32 cellular contexts compared by ENCODE assay signal in the genomic region with DNA sequence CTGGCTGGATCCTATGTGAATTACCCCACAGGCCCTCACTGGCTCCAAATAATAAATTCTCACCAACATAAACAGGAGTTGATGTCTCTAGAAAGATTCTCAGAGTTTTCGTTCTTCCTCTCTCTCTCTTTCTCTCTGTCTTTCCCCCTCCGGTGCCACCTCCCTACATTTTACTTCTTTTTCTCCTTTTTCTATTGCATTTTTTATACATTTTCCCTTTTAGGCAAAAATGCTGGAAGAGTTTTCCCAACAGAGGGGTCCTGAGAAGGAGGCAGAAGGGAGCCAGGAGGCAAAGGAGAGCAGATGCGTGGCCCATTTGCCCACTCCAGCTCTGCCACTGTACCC. TPM values are rescaled to one million over a fixed set of nuclear protein-coding genes. Genes with fewer than 3 reads are reported as not detected.
DNase-seq lines count a peak whose midpoint lies in the region; ATAC-seq, FAIRE-seq and TF ChIP-seq lines count a peak whose summit lies in the region.
"Had no signal": no experiment of that assay in that cellular context is flagged by ENCODE, and none has a peak within 500 bp of the region (broad histone marks: within the 10 kb centered on the region; RNA-seq: fewer than 3 reads in every experiment).

No MANE protein-coding gene starts in this region.

- intact Hi-C loops in A673 (cut with micrococcal nuclease; ENCODE audit: unreplicated experiment) (no loop called here), OCI-LY7 (cut with micrococcal nuclease; ENCODE audit: unreplicated experiment) (no loop called here), gastrocnemius medialis (cut with DNase I; ENCODE audit: low total_unique reads) (no loop called here), esophagus muscularis mucosa (cut with DNase I) (no loop called here)

- no peak for ATAC-seq in gastrocnemius medialis
- ATAC-seq: foreskin keratinocyte, HepG2, left lung, natural killer cell had no signal

- TF ChIP-seq CTCF in A673 (conservative IDR thresholded peaks at IDR 0.05; ENCODE audit: low read depth, low read length) (no peak), OCI-LY7 (conservative IDR thresholded peaks at IDR 0.05; ENCODE audit: low read length) (no peak), H1 (IDR thresholded peaks at IDR 0.05; ENCODE audit: control extremely low read depth in 1 of 3, insufficient read depth in 1 of 3, low read depth in 1 of 3, low read length in 3 of 3) (no peak), gastrocnemius medialis (IDR thresholded peaks at IDR 0.05 in 4 of 5, conservative IDR thresholded peaks at IDR 0.05 in 1 of 5) (no peak), esophagus muscularis mucosa (IDR thresholded peaks at IDR 0.05) (no peak)

- H3K27me3 ChIP-seq in A673 (replicated peaks; ENCODE audit: insufficient read depth, low read depth, low read length, poor library complexity) (no peaks in the 10 kb centered on the region), H1 (replicated peaks in 1 of 4; ENCODE audit: control insufficient read depth in 3 of 4, extremely low read depth in 1 of 4, insufficient read depth in 3 of 4, low read length in 3 of 4) (peaks cover 95 to 100% (median 99%) of the 10 kb centered on the region in 4 experiments), gastrocnemius medialis (no peaks in the 10 kb centered on the region), esophagus muscularis mucosa (peaks cover 0 to 100% (median 69%) of the 10 kb centered on the region in 4 donors), MG63 (no peaks in the 10 kb centered on the region)
- H3K27me3 ChIP-seq: foreskin keratinocyte, ovary had no signal

- no peak overlapping the region for H2BK20ac ChIP-seq in H1 (ENCODE audit: low read length)

- H3K4me3 ChIP-seq in A673 (ENCODE audit: low read depth, low read length, poor library complexity, severe bottlenecking), result no peak overlapping the region
- H3K4me3 ChIP-seq in OCI-LY7 (ENCODE audit: low read depth, low read length, poor library complexity, severe bottlenecking), result no peak overlapping the region
- H3K4me3 ChIP-seq in H1 (ENCODE audit: extremely low read depth in 1 of 4, insufficient read depth in 2 of 4, low read depth in 3 of 4, low read length in 4 of 4), result no peak overlapping the region
- H3K4me3 ChIP-seq in gastrocnemius medialis, result peak overlapping the region; percentile 59 to 66 (median 62)
- no peak overlapping the region for H3K4me3 ChIP-seq in esophagus muscularis mucosa
- no peak overlapping the region for H3K4me3 ChIP-seq in MG63
- H3K4me3 ChIP-seq: BLaER1, left lung, ovary, right atrium auricular region, upper lobe of left lung had no signal

- H3K23me2 ChIP-seq in H1 (ENCODE audit: low read depth, low read length), result no peaks in the 10 kb centered on the region

- H3K9me3 ChIP-seq in A673 (ENCODE audit: low read depth, low read length, poor library complexity, severe bottlenecking), result no peaks in the 10 kb centered on the region
- no peaks in the 10 kb centered on the region for H3K9me3 ChIP-seq in OCI-LY7 (ENCODE audit: low read length)
- H3K9me3 ChIP-seq in H1 (ENCODE audit: insufficient read depth in 2 of 2, low read depth in 1 of 2, low read length in 1 of 2), result no peaks in the 10 kb centered on the region
- no peaks in the 10 kb centered on the region for H3K9me3 ChIP-seq in gastrocnemius medialis
- H3K9me3 ChIP-seq in esophagus muscularis mucosa, result no peaks in the 10 kb centered on the region
- no peaks in the 10 kb centered on the region for H3K9me3 ChIP-seq in MG63
- H3K9me3 ChIP-seq: left lung, ovary had no signal

- H3K4me1 ChIP-seq in A673 (ENCODE audit: insufficient read depth, low read length, poor library complexity, severe bottlenecking) (peaks cover 61% of the 10 kb centered on the region), OCI-LY7 (ENCODE audit: insufficient read depth, low read length, poor library complexity, severe bottlenecking) (peaks cover 49% of the 10 kb centered on the region), H1 (replicated peaks in 1 of 4; ENCODE audit: control insufficient read depth in 3 of 4, insufficient read depth in 4 of 4, low read length in 3 of 4) (peaks cover 0 to 5% (median 2%) of the 10 kb centered on the region in 4 experiments; a peak in 3 of 7 replicates), gastrocnemius medialis (peaks cover 54 to 65% of the 10 kb centered on the region in 2 donors), esophagus muscularis mucosa (peaks cover 5 to 22% (median 15%) of the 10 kb centered on the region in 4 donors)
- H3K4me1 ChIP-seq: BLaER1 had no signal

- H3K9ac ChIP-seq in H1 (replicated peaks in 1 of 4; ENCODE audit: extremely low read depth in 1 of 4, low read depth in 3 of 4, low read length in 3 of 4), result no peak overlapping the region
- H3K9ac ChIP-seq: BLaER1 had no signal

- no peaks in the 10 kb centered on the region for H3K79me2 ChIP-seq in OCI-LY7 (ENCODE audit: insufficient read depth, low read depth, low read length)
- no peaks in the 10 kb centered on the region for H3K79me2 ChIP-seq in H1 (ENCODE audit: control insufficient read depth in 1 of 2, insufficient read depth in 2 of 2, low read length in 2 of 2)

- DNase-seq in A673 (ENCODE audit: low spot score), result no peak
- DNase-seq in OCI-LY7 (ENCODE audit: low spot score), result no peak
- DNase-seq in H1 (ENCODE audit: low read depth in 1 of 2, low spot score in 2 of 2), result no peak
- no peak for DNase-seq in gastrocnemius medialis
- DNase-seq in esophagus muscularis mucosa (ENCODE audit: extremely low spot score), result no peak
- DNase-seq in MG63, result no peak
- no peak for DNase-seq in stimulated activated CD4-positive, alpha-beta T cell treated with anti-CD3 and anti-CD28 coated beads, Interleukin-15, amount 100 ng/mL, for 24 hours
- DNase-seq in NCI-H128 (lab: John Stamatoyannopoulos, UW; ENCODE audit: unreplicated experiment), result no peak
- DNase-seq: activated CD4-positive, alpha-beta memory T cell treated with anti-CD3 and anti-CD28 coated beads for 36 hours; activated CD4-positive, CD25-positive, alpha-beta regulatory T cell; activated CD8-positive, alpha-beta memory T cell treated with anti-CD3 and anti-CD28 coated beads, Interleukin-2, amount 50 U/mL, for 48 hours; activated effector memory CD4-positive, alpha-beta T cell treated with Interleukin-2 at 50 U/mL for 16 hours; brain microvascular endothelial cell; COR-L47; DMS79 treated with DMSO at 0.1 percent for 48 hours; effector CD8-positive, alpha-beta T cell; erythroblast; foreskin keratinocyte; H9; immature natural killer cell; left lung; midbrain; natural killer cell; NCI-H1105; NCI-H2029; NCI-H526 treated with DMSO at 0.1 percent for 48 hours; T1000 had no signal

- no peaks in the 10 kb centered on the region for H3K9me2 ChIP-seq in OCI-LY7 (ENCODE audit: insufficient read depth, low read length)

- 52% methylated on average over 3 of the region's 3 CpGs; no CpG with 5 or more reads in 1 of the 2 experiments for WGBS in H1 (ENCODE audit: extremely low coverage in 1 of 2, insufficient coverage in 1 of 2, insufficient read length in 1 of 2, insufficient replicate concordance in 2 of 2, low coverage in 1 of 2, low lambda C conversion rate in 2 of 2, missing lambda C conversion rate in 1 of 2), 2 experiments
- WGBS in esophagus muscularis mucosa, result 51% methylated on average over 3 of the region's 3 CpGs

- no peaks in the 10 kb centered on the region for H3K79me1 ChIP-seq in H1 (ENCODE audit: low read depth, low read length)

- peaks cover 13% of the 10 kb centered on the region for H3K36me3 ChIP-seq in A673 (ENCODE audit: insufficient read depth, low read length, poor library complexity, severe bottlenecking)
- no peaks in the 10 kb centered on the region for H3K36me3 ChIP-seq in OCI-LY7 (ENCODE audit: insufficient read depth, low read length)
- H3K36me3 ChIP-seq in H1 (ENCODE audit: control insufficient read depth in 2 of 4, insufficient read depth in 4 of 4, low read length in 3 of 4), result peaks cover 0 to 2% (median 0%) of the 10 kb centered on the region in 4 experiments; a peak in 1 of 8 replicates
- H3K36me3 ChIP-seq in gastrocnemius medialis, result no peaks in the 10 kb centered on the region
- no peaks in the 10 kb centered on the region for H3K36me3 ChIP-seq in esophagus muscularis mucosa
- peaks cover 36% of the 10 kb centered on the region for H3K36me3 ChIP-seq in MG63
- H3K36me3 ChIP-seq: BLaER1, brain microvascular endothelial cell, left lung, ovary, right atrium auricular region, upper lobe of left lung had no signal

- CTCF ChIA-PET in A673 (lab: Charles Lee) (interaction anchor here (1.2 kb wide), 1 partner anchor 174 kb away, joined by 3 read pairs; no protein-coding TSS in a partner anchor), OCI-LY7 (lab: Charles Lee; ENCODE audit: unreplicated experiment) (interaction anchor here (1.0 kb wide), 1 partner anchor 10 kb away, joined by 4 read pairs; no protein-coding TSS in a partner anchor), H1 (lab: Charles Lee; ENCODE audit: partially characterized antibody) (interaction anchor here (0.8 to 20.0 kb wide), 9 partner anchors 21 to 281 kb away, joined by 3 to 339 read pairs (median 4); partner anchors contain the start of genes HOXC8, HOXC9 and SMUG1)

- no peak overlapping the region for H4K5ac ChIP-seq in H1 (ENCODE audit: insufficient read length, low read depth, low read length)

- H4K91ac ChIP-seq in H1 (replicated peaks; ENCODE audit: insufficient read length, low read length), result no peak overlapping the region

- TF ChIP-seq EP300 in H1 (IDR thresholded peaks at IDR 0.05; ENCODE audit: borderline replicate concordance in 1 of 2, low read depth in 2 of 2, low read length in 2 of 2), result no peak
- TF ChIP-seq EP300 in esophagus muscularis mucosa (IDR thresholded peaks at IDR 0.05), result no peak

- H3K18ac ChIP-seq in H1 (ENCODE audit: extremely low read depth, low read length), result no peak overlapping the region

- H4K8ac ChIP-seq in H1 (ENCODE audit: extremely low read depth, insufficient read depth, low read length), result no peak overlapping the region

- H2AK5ac ChIP-seq in H1 (ENCODE audit: low read depth, low read length), result no peak overlapping the region

- peak overlapping the region; percentile 51 for H2AFZ ChIP-seq in OCI-LY7 (ENCODE audit: low read length)
- H2AFZ ChIP-seq in H1 (ENCODE audit: low read length), result no peak overlapping the region

- no peak for TF ChIP-seq RAD21 in H1 (IDR thresholded peaks at IDR 0.05 in 1 of 2, conservative IDR thresholded peaks at IDR 0.05 in 1 of 2; ENCODE audit: low read depth in 2 of 2, low read length in 2 of 2)

- H3K4ac ChIP-seq in H1 (replicated peaks; ENCODE audit: insufficient read length, low read depth, low read length), result no peak overlapping the region

- H3K27ac ChIP-seq in A673 (ENCODE audit: low read depth, low read length, poor library complexity, severe bottlenecking), result peak overlapping the region; percentile 64
- H3K27ac ChIP-seq in OCI-LY7 (ENCODE audit: low read depth, low read length, poor library complexity, severe bottlenecking), result no peak overlapping the region
- H3K27ac ChIP-seq in H1 (ENCODE audit: low read depth, low read length), result no peak overlapping the region
- peak overlapping the region; percentile 94 to 100 (median 98) for H3K27ac ChIP-seq in gastrocnemius medialis
- H3K27ac ChIP-seq in esophagus muscularis mucosa (replicated peaks in 1 of 4), result no peak overlapping the region
- H3K27ac ChIP-seq: BLaER1, brain microvascular endothelial cell, foreskin keratinocyte, left lung, right atrium auricular region, upper lobe of left lung had no signal

- in situ Hi-C loops in gastrocnemius medialis (cut with MboI; ENCODE audit: low sequenced_read_pairs in 4 of 4), result loop anchor here in 2 of 4 donors (5.0 to 10.0 kb wide), 2 partner anchors 167 to 170 kb away; no protein-coding TSS in a partner anchor

- H2BK120ac ChIP-seq in H1 (replicated peaks; ENCODE audit: low read depth, low read length), result no peak overlapping the region

- FAIRE-seq in H1 (lab: Jason Lieb, UNC), result no peak
- FAIRE-seq: HepG2 had no signal

- TF ChIP-seq POLR2A in H1 (IDR thresholded peaks at IDR 0.05; ENCODE audit: control extremely low read depth in 1 of 2, low read depth in 2 of 2, low read length in 2 of 2), result no peak
- no peak for TF ChIP-seq POLR2A in gastrocnemius medialis (IDR thresholded peaks at IDR 0.05)
- no peak for TF ChIP-seq POLR2A in esophagus muscularis mucosa (IDR thresholded peaks at IDR 0.05; ENCODE audit: low read depth)

- H3K4me2 ChIP-seq in OCI-LY7 (ENCODE audit: low read length), result peak overlapping the region; percentile 27; the same call in 1 of the 2 replicates
- H3K4me2 ChIP-seq in H1 (ENCODE audit: insufficient read depth in 1 of 2, low read depth in 2 of 2, low read length in 2 of 2), result no peak overlapping the region
- H3K4me2 ChIP-seq: BLaER1 had no signal

- BruUV-seq in A673 (replicated peaks; lab: Mats Ljungman, UMichigan) (no TSS peak), OCI-LY7 (replicated peaks; lab: Mats Ljungman, UMichigan) (no TSS peak)

- H3K23ac ChIP-seq in H1 (ENCODE audit: insufficient read length), result no peak overlapping the region

- H3K56ac ChIP-seq in H1 (replicated peaks; ENCODE audit: insufficient read length, low read depth, low read length), result no peak overlapping the region

- H4K20me1 ChIP-seq in OCI-LY7 (ENCODE audit: insufficient read depth, low read length) (no peaks in the 10 kb centered on the region), H1 (replicated peaks in 1 of 2; ENCODE audit: control insufficient read depth in 1 of 2, insufficient read depth in 2 of 2, low read length in 2 of 2) (peaks cover 18 to 24% of the 10 kb centered on the region in 2 experiments)

- H3K14ac ChIP-seq in H1 (ENCODE audit: insufficient read length), result no peak overlapping the region

- H2BK15ac ChIP-seq in H1 (ENCODE audit: low read length), result 0 out of 2 replicates have a peak overlapping the region, but pooled peaks have one; percentile 36

- no peak overlapping the region for H2BK12ac ChIP-seq in H1 (ENCODE audit: low read depth, low read length)

- H2BK5ac ChIP-seq in H1 (ENCODE audit: low read depth, low read length), result no peak overlapping the region

- POLR2A ChIA-PET in A673 (lab: Charles Lee; ENCODE audit: low non-redundant PET) (no interaction called here), OCI-LY7 (lab: Charles Lee) (interaction anchor here (0.6 to 1.8 kb wide), 5 partner anchors 10 to 1372 kb away, joined by 3 to 6 read pairs (median 4); no protein-coding TSS in a partner anchor), H1 (lab: Charles Lee; ENCODE audit: partially characterized antibody) (interaction anchor here (0.6 kb wide), 1 partner anchor 22 kb away, joined by 3 read pairs; no protein-coding TSS in a partner anchor)

RNA-seq across cellular contexts. Expression of gene HOXC6, which starts 0.8 kb away (rescaled TPM):
- total RNA-seq in A673 (2021) (20.8 and 22.3 TPM in 2 replicates), OCI-LY7 (2022) (2.7 and 3.7 TPM in 2 replicates), gastrocnemius medialis (1 to 10 TPM; 1.0 to 4.7 (median 3.8) TPM), esophagus muscularis mucosa (under 1 TPM in 3 of 4 donors, not detected in 1; 0.23 to 0.42 (median 0.32) TPM)
- total RNA-seq in OCI-LY7 (2014; rRNA removed; shearing (Covaris generic)), result 0.92 and 1.6 TPM in 2 replicates
- total RNA-seq in H1 (2021; fragmentation: NEBNext Ultra II Directional; extraction: Animal tissue kit (Norgen Biotek cat#: 25700)), result not detected in 2 replicates
- polyA plus RNA-seq in H1 (2011; rRNA removed), result not detected in 2 replicates
- polyA plus RNA-seq in H1 (2011; cell fraction: cytosol; rRNA removed), result not detected
- not detected for polyA plus RNA-seq in H1 (2011; cell fraction: nucleus; rRNA removed)
- not detected in 4 replicates for polyA plus RNA-seq in H1 (2012, experiment 1 of 2)
- not detected for polyA plus RNA-seq in H1 (2012, experiment 2 of 2)
- not detected for polyA plus RNA-seq in H1 (2013, experiment 1 of 2)
- not detected for polyA plus RNA-seq in H1 (2013, experiment 2 of 2)
- polyA minus RNA-seq in H1 (2011; rRNA and poly(A)+ RNA removed), result not detected in 2 replicates
- not detected for polyA minus RNA-seq in H1 (2011; cell fraction: cytosol; rRNA and poly(A)+ RNA removed)
- not detected for polyA minus RNA-seq in H1 (2011; cell fraction: nucleus; rRNA and poly(A)+ RNA removed)
- total RNA-seq in MG63 (2014; rRNA removed; shearing (Covaris generic); ENCODE audit: low replicate concordance), result 4.9 and 5.3 TPM in 2 replicates
- total RNA-seq: activated CD4-positive, alpha-beta memory T cell treated with anti-CD3 and anti-CD28 coated beads for 36 hours; H9; HepG2; natural killer cell; right atrium auricular region had no signal
- polyA plus RNA-seq: HepG2, immature natural killer cell had no signal

RNA-seq across cellular contexts. Expression of gene HOXC5, which starts 5.4 kb away (rescaled TPM):
- 1.6 and 1.9 TPM in 2 replicates for total RNA-seq in A673 (2021)
- not detected in 2 replicates for total RNA-seq in OCI-LY7 (2014; rRNA removed; shearing (Covaris generic))
- total RNA-seq in OCI-LY7 (2022), result not detected in 2 replicates
- not detected in 2 replicates for total RNA-seq in H1 (2021; fragmentation: NEBNext Ultra II Directional; extraction: Animal tissue kit (Norgen Biotek cat#: 25700))
- polyA plus RNA-seq in H1 (2011; rRNA removed), result not detected in 2 replicates
- polyA plus RNA-seq in H1 (2011; cell fraction: cytosol; rRNA removed), result not detected
- not detected for polyA plus RNA-seq in H1 (2011; cell fraction: nucleus; rRNA removed)
- not detected in 4 replicates for polyA plus RNA-seq in H1 (2012, experiment 1 of 2)
- polyA plus RNA-seq in H1 (2012, experiment 2 of 2), result not detected
- polyA plus RNA-seq in H1 (2013, experiment 1 of 2), result not detected
- polyA plus RNA-seq in H1 (2013, experiment 2 of 2), result not detected
- polyA minus RNA-seq in H1 (2011; rRNA and poly(A)+ RNA removed), result not detected in 2 replicates
- polyA minus RNA-seq in H1 (2011; cell fraction: cytosol; rRNA and poly(A)+ RNA removed), result not detected
- polyA minus RNA-seq in H1 (2011; cell fraction: nucleus; rRNA and poly(A)+ RNA removed), result not detected
- 1 to 10 TPM in 1 of 4 donors, under 1 TPM in 1, not detected in 2; 0.36 to 1.4 TPM for total RNA-seq in gastrocnemius medialis
- 1 to 10 TPM in 1 of 4 donors, under 1 TPM in 1, not detected in 2; 0.83 to 2.0 TPM for total RNA-seq in esophagus muscularis mucosa
- not detected in 2 replicates for total RNA-seq in MG63 (2014; rRNA removed; shearing (Covaris generic); ENCODE audit: low replicate concordance)
- total RNA-seq: activated CD4-positive, alpha-beta memory T cell treated with anti-CD3 and anti-CD28 coated beads for 36 hours; H9; HepG2 had no signal
- polyA plus RNA-seq: HepG2, immature natural killer cell had no signal

RNA-seq across cellular contexts. Expression of gene HOXC8, which starts 18.6 kb away (rescaled TPM):
- 10.9 and 11.1 TPM in 2 replicates for total RNA-seq in A673 (2021)
- total RNA-seq in OCI-LY7 (2014; rRNA removed; shearing (Covaris generic)), result not detected in 2 replicates
- total RNA-seq in OCI-LY7 (2022), result not detected in 2 replicates
- total RNA-seq in H1 (2021; fragmentation: NEBNext Ultra II Directional; extraction: Animal tissue kit (Norgen Biotek cat#: 25700)), result not detected in 2 replicates
- not detected in 2 replicates for polyA plus RNA-seq in H1 (2011; rRNA removed)
- polyA plus RNA-seq in H1 (2011; cell fraction: cytosol; rRNA removed), result not detected
- polyA plus RNA-seq in H1 (2011; cell fraction: nucleus; rRNA removed), result not detected
- polyA plus RNA-seq in H1 (2012, experiment 1 of 2), result 0.09 TPM in 1 of 4 replicates, not detected in the others
- not detected for polyA plus RNA-seq in H1 (2012, experiment 2 of 2)
- polyA plus RNA-seq in H1 (2013, experiment 1 of 2), result not detected
- not detected for polyA plus RNA-seq in H1 (2013, experiment 2 of 2)
- not detected in 2 replicates for polyA minus RNA-seq in H1 (2011; rRNA and poly(A)+ RNA removed)
- polyA minus RNA-seq in H1 (2011; cell fraction: cytosol; rRNA and poly(A)+ RNA removed), result not detected
- not detected for polyA minus RNA-seq in H1 (2011; cell fraction: nucleus; rRNA and poly(A)+ RNA removed)
- 1 to 10 TPM; 3.3 to 4.9 (median 3.8) TPM for total RNA-seq in gastrocnemius medialis
- total RNA-seq in esophagus muscularis mucosa, result not detected
- total RNA-seq in MG63 (2014; rRNA removed; shearing (Covaris generic); ENCODE audit: low replicate concordance), result 0.10 and 0.13 TPM in 2 replicates
- total RNA-seq: activated CD4-positive, alpha-beta memory T cell treated with anti-CD3 and anti-CD28 coated beads for 36 hours; H9; HepG2; natural killer cell; right atrium auricular region; upper lobe of left lung had no signal
- polyA plus RNA-seq: immature natural killer cell had no signal

RNA-seq across cellular contexts. Expression of gene HOXC4, which starts 26.2 kb away (rescaled TPM):
- total RNA-seq in A673 (2021), result 9.6 and 9.8 TPM in 2 replicates
- total RNA-seq in OCI-LY7 (2014; rRNA removed; shearing (Covaris generic)), result 6.2 and 7.1 TPM in 2 replicates
- total RNA-seq in OCI-LY7 (2022), result 20.0 and 20.1 TPM in 2 replicates
- not detected in 2 replicates for total RNA-seq in H1 (2021; fragmentation: NEBNext Ultra II Directional; extraction: Animal tissue kit (Norgen Biotek cat#: 25700))
- not detected in 2 replicates for polyA plus RNA-seq in H1 (2011; rRNA removed)
- not detected for polyA plus RNA-seq in H1 (2011; cell fraction: cytosol; rRNA removed)
- not detected for polyA plus RNA-seq in H1 (2011; cell fraction: nucleus; rRNA removed)
- polyA plus RNA-seq in H1 (2012, experiment 1 of 2), result not detected in 4 replicates
- not detected for polyA plus RNA-seq in H1 (2012, experiment 2 of 2)
- 0.02 TPM for polyA plus RNA-seq in H1 (2013, experiment 1 of 2)
- 0.02 TPM for polyA plus RNA-seq in H1 (2013, experiment 2 of 2)
- polyA minus RNA-seq in H1 (2011; rRNA and poly(A)+ RNA removed), result not detected in 2 replicates
- not detected for polyA minus RNA-seq in H1 (2011; cell fraction: cytosol; rRNA and poly(A)+ RNA removed)
- not detected for polyA minus RNA-seq in H1 (2011; cell fraction: nucleus; rRNA and poly(A)+ RNA removed)
- total RNA-seq in gastrocnemius medialis, result 1 to 10 TPM in 1 of 4 donors, under 1 TPM in 3; 0.51 to 2.0 (median 0.71) TPM
- 1 to 10 TPM in 3 of 4 donors, under 1 TPM in 1; 0.83 to 3.6 (median 2.5) TPM for total RNA-seq in esophagus muscularis mucosa
- total RNA-seq in MG63 (2014; rRNA removed; shearing (Covaris generic); ENCODE audit: low replicate concordance), result 2.3 and 5.2 TPM in 2 replicates
- total RNA-seq: H9, HepG2 had no signal
- polyA plus RNA-seq: HepG2 had no signal

RNA-seq across cellular contexts. Expression of gene HOXC9, which starts 27.5 kb away (rescaled TPM):
- total RNA-seq in A673 (2021), result 21.1 and 22.3 TPM in 2 replicates
- not detected in 2 replicates for total RNA-seq in OCI-LY7 (2014; rRNA removed; shearing (Covaris generic))
- total RNA-seq in OCI-LY7 (2022), result 0.42 and 0.57 TPM in 2 replicates
- total RNA-seq in H1 (2021; fragmentation: NEBNext Ultra II Directional; extraction: Animal tissue kit (Norgen Biotek cat#: 25700)), result not detected in 2 replicates
- polyA plus RNA-seq in H1 (2011; rRNA removed), result not detected in 2 replicates
- polyA plus RNA-seq in H1 (2011; cell fraction: cytosol; rRNA removed), result not detected
- not detected for polyA plus RNA-seq in H1 (2011; cell fraction: nucleus; rRNA removed)
- not detected in 4 replicates for polyA plus RNA-seq in H1 (2012, experiment 1 of 2)
- not detected for polyA plus RNA-seq in H1 (2012, experiment 2 of 2)
- polyA plus RNA-seq in H1 (2013, experiment 1 of 2), result not detected
- polyA plus RNA-seq in H1 (2013, experiment 2 of 2), result not detected
- not detected in 2 replicates for polyA minus RNA-seq in H1 (2011; rRNA and poly(A)+ RNA removed)
- not detected for polyA minus RNA-seq in H1 (2011; cell fraction: cytosol; rRNA and poly(A)+ RNA removed)
- polyA minus RNA-seq in H1 (2011; cell fraction: nucleus; rRNA and poly(A)+ RNA removed), result not detected
- total RNA-seq in gastrocnemius medialis, result 10 to 100 TPM; 13.6 to 37.7 (median 26.3) TPM
- total RNA-seq in esophagus muscularis mucosa, result not detected
- total RNA-seq in MG63 (2014; rRNA removed; shearing (Covaris generic); ENCODE audit: low replicate concordance), result 1.9 and 7.9 TPM in 2 replicates
- total RNA-seq: activated CD4-positive, alpha-beta memory T cell treated with anti-CD3 and anti-CD28 coated beads for 36 hours; H9; natural killer cell; right atrium auricular region had no signal
- polyA plus RNA-seq: immature natural killer cell had no signal

Comparison
In these comparisons a context has a peak if more than half of its experiments do, and no peak if none do; other contexts are left out.
1. H3K27ac ChIP-seq: peak in A673 (single experiment) and gastrocnemius medialis (4 of 4); none in OCI-LY7 (single experiment), H1 (single experiment) and esophagus muscularis mucosa (0 of 4).
2. H3K4me3 ChIP-seq: peak in gastrocnemius medialis (4 of 4); none in A673 (single experiment), OCI-LY7 (single experiment), H1 (0 of 4), esophagus muscularis mucosa (0 of 4) and MG63 (single experiment).